9 cellular contexts compared by ENCODE assay signal in the genomic region with DNA sequence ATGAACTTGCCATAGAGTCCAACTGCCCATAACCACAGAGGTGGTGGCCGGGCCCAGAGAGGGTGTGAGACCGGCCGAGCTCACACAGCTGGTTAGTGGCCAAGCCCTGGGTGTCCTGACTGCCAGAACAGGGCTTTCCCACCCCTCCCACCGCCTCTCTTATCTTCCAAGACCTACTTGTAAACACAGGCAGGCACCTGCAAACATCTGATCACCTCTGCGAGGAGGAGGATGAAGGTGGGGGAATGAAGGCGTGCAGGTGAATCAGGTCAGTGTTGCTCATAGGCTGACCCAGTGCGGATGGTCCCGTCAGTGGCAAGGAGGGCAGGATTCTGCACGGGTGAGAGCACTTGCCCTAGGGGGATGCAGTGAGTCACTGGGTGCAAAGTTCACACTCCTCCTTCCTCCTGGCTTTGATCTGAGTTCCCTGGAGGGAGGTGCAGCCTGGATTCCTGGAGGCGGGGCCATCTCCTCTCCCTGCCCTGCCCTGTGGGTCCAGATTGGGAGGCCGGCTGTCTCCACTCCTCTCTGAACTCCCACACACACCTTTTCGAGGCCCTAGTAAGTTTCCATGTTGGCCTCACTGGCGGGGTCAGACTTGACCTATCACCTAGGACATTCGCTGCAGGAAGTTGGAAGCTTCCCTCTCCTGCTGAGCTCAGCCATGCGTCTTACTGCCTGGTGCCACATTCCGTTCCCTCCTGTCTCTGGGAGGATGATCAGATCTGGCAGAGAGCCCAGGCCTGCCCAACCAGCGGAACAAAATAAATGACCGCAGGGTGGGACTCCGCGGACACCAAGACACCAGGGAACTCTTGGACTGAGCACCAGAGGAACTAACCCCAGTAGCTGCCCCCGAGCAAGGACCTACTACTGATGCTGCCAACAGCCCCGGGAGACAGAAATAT. TPM values are rescaled to one million over a fixed set of nuclear protein-coding genes. Genes with fewer than 3 reads are reported as not detected.
DNase-seq lines count a peak whose midpoint lies in the region; ATAC-seq, FAIRE-seq and TF ChIP-seq lines count a peak whose summit lies in the region.
"Had no signal": no experiment of that assay in that cellular context is flagged by ENCODE, and none has a peak within 500 bp of the region (broad histone marks: within the 10 kb centered on the region; RNA-seq: fewer than 3 reads in every experiment).

No MANE protein-coding gene starts in this region.

- peak overlapping the region; percentile 92 for H3K27ac Mint-ChIP-seq in endodermal cell
- peak overlapping the region; percentile 58 for H3K27ac Mint-ChIP-seq in nephron progenitor cell

- WGBS in endodermal cell (ENCODE audit: insufficient coverage in 1 of 2, insufficient read length in 1 of 2), 2 experiments = 50 to 55% methylated on average over 14 to 22 of the region's 22 CpGs

- H3K4me3 Mint-ChIP-seq in endodermal cell (peak overlapping the region; percentile 29), nephron progenitor cell (no peak overlapping the region)

- H3K27me3 ChIP-seq in endodermal cell (ENCODE audit: control insufficient read depth, insufficient read depth, low read length, poor library complexity, severe bottlenecking) = no peaks in the 10 kb centered on the region

- H3K27ac ChIP-seq in endodermal cell (ENCODE audit: low read depth, low read length) = peak overlapping the region; percentile 1

- no peak for TF ChIP-seq CTCF in endodermal cell (conservative IDR thresholded peaks at IDR 0.05)
- TF ChIP-seq CTCF in nephron progenitor cell (IDR thresholded peaks at IDR 0.05) = no peak

- H3K9me3 Mint-ChIP-seq in endodermal cell = no peaks in the 10 kb centered on the region
- no peaks in the 10 kb centered on the region for H3K9me3 Mint-ChIP-seq in nephron progenitor cell

- H3K9me3 ChIP-seq in endodermal cell (ENCODE audit: control insufficient read depth, low read length) = no peaks in the 10 kb centered on the region

- no peak for FAIRE-seq in GM19239 (lab: Jason Lieb, UNC)
- FAIRE-seq: GM12878 had no signal

- peak overlapping the region; percentile 57 for H3K4me3 ChIP-seq in endodermal cell (ENCODE audit: low read length)
- H3K4me3 ChIP-seq: GM12878 had no signal

- H3K27me3 Mint-ChIP-seq in endodermal cell (ENCODE audit: insufficient read depth) (no peaks in the 10 kb centered on the region), nephron progenitor cell (ENCODE audit: low read depth, poor library complexity) (peaks cover 2% of the 10 kb centered on the region)

- H3K4me1 ChIP-seq in endodermal cell (ENCODE audit: control insufficient read depth, insufficient read depth, low read length) = peaks cover 19% of the 10 kb centered on the region

- H3K9ac ChIP-seq in endodermal cell (ENCODE audit: extremely low read depth, low read length, poor library complexity, severe bottlenecking) = peak overlapping the region; percentile 41

- peaks cover 43% of the 10 kb centered on the region for H3K4me1 Mint-ChIP-seq in endodermal cell
- H3K4me1 Mint-ChIP-seq in nephron progenitor cell = peaks cover 71% of the 10 kb centered on the region

- H3K36me3 ChIP-seq in endodermal cell (ENCODE audit: control insufficient read depth, insufficient read depth, low read length) = no peaks in the 10 kb centered on the region

- ATAC-seq in HG02852 (IDR thresholded peaks at IDR 0.05; ENCODE audit: unreplicated experiment) = no peak
- ATAC-seq in HG02884 (IDR thresholded peaks at IDR 0.05; ENCODE audit: unreplicated experiment) = no peak
- no peak for ATAC-seq in HG03378 (IDR thresholded peaks at IDR 0.05; ENCODE audit: unreplicated experiment)
- ATAC-seq: GM12878 had no signal

- H3K36me3 Mint-ChIP-seq in endodermal cell (ENCODE audit: low read depth) = no peaks in the 10 kb centered on the region
- no peaks in the 10 kb centered on the region for H3K36me3 Mint-ChIP-seq in nephron progenitor cell (ENCODE audit: low read depth)

- DNase-seq in COLO668 (lab: John Stamatoyannopoulos, UW; ENCODE audit: unreplicated experiment) (peak; percentile 94), NCI-H510A (lab: John Stamatoyannopoulos, UW) (peak; percentile 61), endodermal cell (peak; percentile 92), nephron progenitor cell (peak; percentile 59), GM19239 (ENCODE audit: insufficient read length, low spot score) (no peak)

RNA-seq across cellular contexts. Expression of gene UQCRHL, which starts 7.3 kb away (rescaled TPM):
- total RNA-seq in endodermal cell = 1 to 10 TPM; 1.6 to 3.7 TPM
- 5.2 TPM for polyA plus RNA-seq in endodermal cell (2013, experiment 1 of 2)
- 5.2 TPM for polyA plus RNA-seq in endodermal cell (2013, experiment 2 of 2)

RNA-seq across cellular contexts. Expression of gene FBLIM1, which starts 41.6 kb away (rescaled TPM):
- 10 to 100 TPM; 58.4 to 60.6 TPM for total RNA-seq in endodermal cell
- 26.4 TPM for polyA plus RNA-seq in endodermal cell (2013, experiment 1 of 2)
- polyA plus RNA-seq in endodermal cell (2013, experiment 2 of 2) = 23.9 TPM

RNA-seq across cellular contexts. Expression of gene SPEN, which starts 47.3 kb away (rescaled TPM):
- total RNA-seq in endodermal cell = 10 to 100 TPM; 61.5 to 71.9 TPM
- polyA plus RNA-seq in endodermal cell (2013, experiment 1 of 2) = 55.4 TPM
- polyA plus RNA-seq in endodermal cell (2013, experiment 2 of 2) = 52.7 TPM

RNA-seq across cellular contexts. Expression of gene TMEM82, which starts 57.9 kb away (rescaled TPM):
- 1 to 10 TPM in 1 of 2 donors, under 1 TPM in 1; 0.46 to 3.2 TPM for total RNA-seq in endodermal cell
- 0.36 TPM for polyA plus RNA-seq in endodermal cell (2013, experiment 1 of 2)
- not detected for polyA plus RNA-seq in endodermal cell (2013, experiment 2 of 2)
- total RNA-seq: GM12878 had no signal
- polyA plus RNA-seq: GM12878 had no signal
